Comparison of ENCODE assay signal across 41 cellular contexts in the genomic region with DNA sequence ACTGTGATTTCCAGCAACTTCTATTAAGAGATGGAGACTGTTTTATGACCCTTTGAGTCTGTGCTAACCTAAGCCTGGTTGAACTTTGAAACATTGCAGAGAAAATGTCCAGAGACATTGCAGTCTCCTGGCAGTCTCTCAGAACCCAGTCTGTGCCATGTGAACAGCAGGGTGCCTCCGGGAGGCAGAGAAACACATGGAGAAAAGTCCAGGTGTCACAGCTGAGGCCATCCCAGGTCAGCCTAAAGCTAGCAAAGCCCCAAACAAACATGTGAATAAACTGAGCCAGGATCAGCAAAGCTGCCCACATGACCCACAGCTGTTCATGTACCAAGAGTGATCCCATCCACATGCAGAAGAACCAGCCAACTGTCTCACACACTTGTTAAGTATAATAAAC. TPM values are rescaled to one million over a fixed set of nuclear protein-coding genes. Genes with fewer than 3 reads are reported as not detected.
"Had no signal": no experiment of that assay in that cellular context is flagged by ENCODE, and none has a peak within 500 bp of the region (broad histone marks: within the 10 kb centered on the region; RNA-seq: fewer than 3 reads in every experiment).

No MANE protein-coding gene starts in this region.

- H3K27me3 ChIP-seq: brain microvascular endothelial cell had no signal

- H3K27ac Mint-ChIP-seq: activated B cell treated with CpG ODN at 0.5 μM for 24 hours; activated CD8-positive, alpha-beta T cell treated with anti-CD3 and anti-CD28 coated beads for 36 hours; activated naive CD8-positive, alpha-beta T cell treated with anti-CD3 and anti-CD28 coated beads for 36 hours; activated T-cell treated with anti-CD3 and anti-CD28 coated beads, Interleukin-2, amount 50 U/mL, for 72 hours; activated T-helper 17 cell treated with anti-CD3 and anti-CD28 coated beads, Interleukin-2, amount 50 U/mL, for 72 hours had no signal

- H3K36me3 ChIP-seq: brain microvascular endothelial cell had no signal

- ATAC-seq: activated CD8-positive, alpha-beta T cell treated with anti-CD3 and anti-CD28 coated beads for 36 hours; activated T-cell treated with anti-CD3 and anti-CD28 coated beads, Interleukin-2, amount 50 U/mL, for 72 hours; activated T-helper 17 cell treated with anti-CD3 and anti-CD28 coated beads, Interleukin-2, amount 50 U/mL, for 72 hours; PC-3; Right ventricle myocardium inferior; SK-N-SH treated with all-trans-retinoic acid at 6 μM for 48 hours had no signal

- H3K9me3 Mint-ChIP-seq: activated B cell treated with CpG ODN at 0.5 μM for 24 hours; activated T-helper 17 cell treated with anti-CD3 and anti-CD28 coated beads, Interleukin-2, amount 50 U/mL, for 72 hours had no signal

- DNase-seq: activated B cell treated with CpG ODN at 0.5 μM for 24 hours; activated CD4-positive, alpha-beta T cell treated with anti-CD3 and anti-CD28 coated beads for 4 hours; activated CD4-positive, alpha-beta T cell treated with anti-CD3 and anti-CD28 coated beads, Interleukin-2, amount 50 U/mL, for 4 hours; activated CD4-positive, CD25-positive, alpha-beta regulatory T cell treated with anti-CD3 and anti-CD28 coated beads, Interleukin-2, amount 50 U/mL, for 72 hours; activated CD8-positive, alpha-beta T cell treated with anti-CD3 and anti-CD28 coated beads for 36 hours; activated effector memory CD4-positive, alpha-beta T cell treated with anti-CD3 and anti-CD28 coated beads, Interleukin-2, amount 50 U/mL, for 16 hours; activated naive CD4-positive, alpha-beta T cell; activated naive CD4-positive, alpha-beta T cell treated with anti-CD3 and anti-CD28 coated beads, Interleukin-2, amount 50 U/mL, for 16 hours; activated naive CD8-positive, alpha-beta T cell treated with anti-CD3 and anti-CD28 coated beads for 36 hours; activated T-cell treated with anti-CD3 and anti-CD28 coated beads, Interleukin-2, amount 50 U/mL, for 1 hour; activated T-cell treated with anti-CD3 and anti-CD28 coated beads, Interleukin-2, amount 50 U/mL, for 72 hours; amniotic stem cell; aorta; brain microvascular endothelial cell; central memory CD4-positive, alpha-beta T cell; NCI-H1048; NCI-H1105 treated with DMSO at 0.1 percent for 48 hours; NCI-H1436; NCI-H1694; NCI-H2029; NCI-H2107; NCI-H2171; NCI-H510A treated with DMSO at 0.1 percent for 48 hours; NCI-H526 treated with DMSO at 0.1 percent for 48 hours; NK-92 treated with Interleukin-12 subunit alpha and Interleukin-12 subunit beta, amount 100 ng/mL, for 24 hours; PC-3; SIG-M5; SW 1271; T-helper 1 cell; T-helper 2 cell; T-helper 9 cell had no signal

- H3K4me3 Mint-ChIP-seq: activated B cell treated with CpG ODN at 0.5 μM for 24 hours; activated CD8-positive, alpha-beta T cell treated with anti-CD3 and anti-CD28 coated beads for 36 hours; activated naive CD8-positive, alpha-beta T cell treated with anti-CD3 and anti-CD28 coated beads for 36 hours; activated T-cell treated with anti-CD3 and anti-CD28 coated beads, Interleukin-2, amount 50 U/mL, for 72 hours; activated T-helper 17 cell treated with anti-CD3 and anti-CD28 coated beads, Interleukin-2, amount 50 U/mL, for 72 hours had no signal

- H3K4me1 Mint-ChIP-seq: activated B cell treated with CpG ODN at 0.5 μM for 24 hours; activated naive CD8-positive, alpha-beta T cell treated with anti-CD3 and anti-CD28 coated beads for 36 hours; activated T-helper 17 cell treated with anti-CD3 and anti-CD28 coated beads, Interleukin-2, amount 50 U/mL, for 72 hours had no signal

- H3K9ac ChIP-seq: KMS-11 had no signal

- H3K27ac ChIP-seq: brain microvascular endothelial cell, KMS-11, RWPE1, VCaP had no signal

RNA-seq across cellular contexts. Expression of gene CYP4F11, which starts 7.8 kb away (rescaled TPM):
- total RNA-seq: activated B cell treated with CpG ODN at 0.5 μM for 24 hours; activated CD8-positive, alpha-beta memory T cell treated with anti-CD3 and anti-CD28 coated beads for 36 hours; activated CD8-positive, alpha-beta T cell treated with anti-CD3 and anti-CD28 coated beads for 36 hours; activated naive CD8-positive, alpha-beta T cell treated with anti-CD3 and anti-CD28 coated beads for 36 hours; activated T-cell treated with anti-CD3 and anti-CD28 coated beads, Interleukin-2, amount 50 U/mL, for 72 hours; activated T-helper 17 cell treated with anti-CD3 and anti-CD28 coated beads, Interleukin-2, amount 50 U/mL, for 72 hours had no signal

RNA-seq across cellular contexts. Expression of gene OR10H4, which starts 22.3 kb away (rescaled TPM):
- total RNA-seq: activated B cell treated with CpG ODN at 0.5 μM for 24 hours; activated CD8-positive, alpha-beta memory T cell treated with anti-CD3 and anti-CD28 coated beads for 36 hours; activated CD8-positive, alpha-beta T cell treated with anti-CD3 and anti-CD28 coated beads for 36 hours; activated naive CD8-positive, alpha-beta T cell treated with anti-CD3 and anti-CD28 coated beads for 36 hours; activated T-cell treated with anti-CD3 and anti-CD28 coated beads, Interleukin-2, amount 50 U/mL, for 72 hours; activated T-helper 17 cell treated with anti-CD3 and anti-CD28 coated beads, Interleukin-2, amount 50 U/mL, for 72 hours; aorta; LHCN-M2; MCF 10A; PC-3; Right ventricle myocardium inferior; SK-MEL-5 had no signal
- polyA plus RNA-seq: aorta had no signal

RNA-seq across cellular contexts. Expression of gene CYP4F2, which starts 28.6 kb away (rescaled TPM):
- total RNA-seq: activated B cell treated with CpG ODN at 0.5 μM for 24 hours; activated T-helper 17 cell treated with anti-CD3 and anti-CD28 coated beads, Interleukin-2, amount 50 U/mL, for 72 hours; aorta; LHCN-M2; PC-3; Right ventricle myocardium inferior; SK-MEL-5 had no signal
